In genomic region chr2:48221846-48222516, GRCh38 we compare ENCODE assay signal across 19 cellular contexts.
DNase-seq lines count a peak whose midpoint lies in the region; ATAC-seq lines count a peak whose summit lies in the region.
"Had no signal": no experiment of that assay in that cellular context is flagged by ENCODE, and none has a peak within 500 bp of the region (broad histone marks: within the 10 kb centered on the region; RNA-seq: fewer than 3 reads in every experiment).

No MANE protein-coding gene starts in this region.

- peak; percentile 70 to 73 for ATAC-seq in activated CD4-positive, CD25-positive, alpha-beta regulatory T cell treated with anti-CD3 and anti-CD28 coated beads, Interleukin-2, amount 50 U/mL, for 24 hours
- ATAC-seq in GM21390 (IDR thresholded peaks at IDR 0.05; ENCODE audit: unreplicated experiment): no peak
- ATAC-seq: stimulated activated naive CD8-positive, alpha-beta T cell treated with anti-CD3 and anti-CD28 coated beads, Interleukin-15, amount 100 ng/mL, for 72 hours; T-cell had no signal

- DNase-seq in activated CD4-positive, CD25-positive, alpha-beta regulatory T cell (lab: John Stamatoyannopoulos, UW): no peak
- DNase-seq in NCI-H774 (lab: John Stamatoyannopoulos, UW) (peak; percentile 26), epithelial cell of prostate (ENCODE audit: low read depth, low spot score) (peak; percentile 77), NCI-H2029 treated with DMSO at 0.1 percent for 48 hours (lab: John Stamatoyannopoulos, UW) (no peak), midbrain (lab: John Stamatoyannopoulos, UW) (no peak), NCI-H1048 (lab: John Stamatoyannopoulos, UW) (no peak)
- DNase-seq: ACHN; brain microvascular endothelial cell; CD4-positive, CD25-positive, alpha-beta regulatory T cell; DND-41; hippocampal formation; NCI-H1092 treated with DMSO at 0.1 percent for 48 hours; NCI-H2171; stimulated activated naive CD8-positive, alpha-beta T cell treated with anti-CD3 and anti-CD28 coated beads, Interleukin-15, amount 100 ng/mL, for 72 hours; T-cell; upper lobe of left lung had no signal

- peak overlapping the region; percentile 28 for H3K27ac ChIP-seq in epithelial cell of prostate
- H3K27ac ChIP-seq: brain microvascular endothelial cell, neural progenitor cell, upper lobe of left lung had no signal

Comparison
In these comparisons a context has a peak if more than half of its experiments do, and no peak if none do; other contexts are left out.
1. DNase-seq: peak in NCI-H774 (single experiment) and epithelial cell of prostate (single experiment); none in activated CD4-positive, CD25-positive, alpha-beta regulatory T cell (0 of 4), NCI-H2029 treated with DMSO at 0.1 percent for 48 hours (single experiment), midbrain (single experiment) and NCI-H1048 (single experiment).